Comparison of ENCODE assay signal across 26 cellular contexts in the genomic region with DNA sequence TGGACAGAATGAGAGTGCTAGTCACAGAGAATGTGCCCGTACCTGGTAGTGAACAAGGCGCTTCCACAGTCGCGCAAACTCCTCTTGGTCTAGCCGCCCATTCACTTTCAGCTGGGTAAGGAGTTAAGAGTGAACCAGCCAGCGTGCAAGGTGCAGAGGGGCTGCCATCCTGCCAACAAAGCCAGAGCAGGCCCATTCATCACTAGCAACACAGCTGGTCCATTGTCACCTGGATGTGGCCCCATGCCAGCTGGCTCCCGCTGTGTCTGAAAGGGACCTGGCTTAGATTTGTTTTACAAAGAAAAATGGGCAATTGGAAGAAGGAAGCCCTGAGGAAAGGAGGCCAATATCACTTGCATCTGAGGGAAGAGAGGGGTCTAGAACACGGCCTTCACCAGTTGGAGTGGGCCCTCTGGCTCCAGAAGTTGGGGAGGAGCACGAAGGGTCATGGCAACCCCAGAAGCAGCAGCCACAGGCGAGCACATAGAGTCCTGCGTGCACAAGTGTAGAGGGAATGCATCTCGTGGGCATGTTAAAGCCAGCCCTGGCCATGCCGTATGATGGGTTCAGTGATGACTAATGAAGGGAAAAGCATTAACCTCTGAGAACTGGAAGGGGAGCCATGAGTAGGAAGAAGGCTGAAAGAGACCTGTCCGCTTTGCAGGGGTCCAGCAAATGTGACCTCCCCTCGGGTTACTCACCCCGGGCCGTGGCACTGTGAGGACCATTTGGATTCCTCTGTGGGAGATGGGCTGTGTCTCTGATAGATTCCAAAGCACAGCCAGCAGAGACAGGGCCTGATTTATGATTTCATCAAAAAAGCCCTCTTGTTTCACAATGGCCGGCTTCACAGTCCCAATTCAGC.
DNase-seq lines count a peak whose midpoint lies in the region; ATAC-seq and TF ChIP-seq lines count a peak whose summit lies in the region.
"Had no signal": no experiment of that assay in that cellular context is flagged by ENCODE, and none has a peak within 500 bp of the region (broad histone marks: within the 10 kb centered on the region; RNA-seq: fewer than 3 reads in every experiment).

No MANE protein-coding gene starts in this region.

- H4K20me1 ChIP-seq in IMR-90 (ENCODE audit: insufficient read depth, low read length) (no peaks in the 10 kb centered on the region), GM23248 (ENCODE audit: insufficient read depth) (no peaks in the 10 kb centered on the region)

- no peak for TF ChIP-seq POLR2A in IMR-90 (IDR thresholded peaks at IDR 0.05; ENCODE audit: low read depth, low read length)

- H3K36me3 ChIP-seq in IMR-90 (ENCODE audit: control insufficient read depth, insufficient read depth, low read length) (no peaks in the 10 kb centered on the region), GM23248 (ENCODE audit: low read depth) (no peaks in the 10 kb centered on the region)
- H3K36me3 ChIP-seq: lower lobe of right lung, neutrophil, tibial nerve had no signal

- H3K4me2 ChIP-seq in IMR-90 (ENCODE audit: low read depth, low read length) (no peak overlapping the region), GM23248 (ENCODE audit: unreplicated experiment) (no peak overlapping the region)

- no peak overlapping the region for H4K91ac ChIP-seq in IMR-90 (ENCODE audit: insufficient read depth, low read depth, low read length)

- no peaks in the 10 kb centered on the region for H3F3A ChIP-seq in GM23248 (ENCODE audit: insufficient read depth)

- H3K4me1 ChIP-seq in IMR-90 (ENCODE audit: control insufficient read depth, insufficient read depth, low read length), result no peaks in the 10 kb centered on the region
- no peaks in the 10 kb centered on the region for H3K4me1 ChIP-seq in foreskin keratinocyte
- H3K4me1 ChIP-seq in GM23248 (ENCODE audit: insufficient read depth), result no peaks in the 10 kb centered on the region
- H3K4me1 ChIP-seq: lower lobe of right lung, tibial nerve had no signal

- H3K27me3 ChIP-seq in IMR-90 (ENCODE audit: control insufficient read depth, insufficient read depth, low read length) (peaks cover 31% of the 10 kb centered on the region), foreskin keratinocyte (peaks cover 16% of the 10 kb centered on the region), GM23248 (replicated peaks; ENCODE audit: insufficient read depth) (peaks cover 15% of the 10 kb centered on the region)
- H3K27me3 ChIP-seq: tibial nerve had no signal

- no peak overlapping the region for H3K18ac ChIP-seq in IMR-90 (ENCODE audit: low read depth, low read length)

- no peaks in the 10 kb centered on the region for H3K9me2 ChIP-seq in GM23248 (ENCODE audit: insufficient read depth)

- H2AFZ ChIP-seq in IMR-90 (replicated peaks; ENCODE audit: low read length, poor library complexity) (no peak overlapping the region), GM23248 (no peak overlapping the region)

- H2AK5ac ChIP-seq in IMR-90 (ENCODE audit: low read depth, low read length), result no peak overlapping the region

- no peak overlapping the region for H2BK20ac ChIP-seq in IMR-90 (ENCODE audit: low read depth, low read length)

- H2BK5ac ChIP-seq in IMR-90 (ENCODE audit: low read depth, low read length, poor library complexity, severe bottlenecking), result no peak overlapping the region

- no peak overlapping the region for H2BK120ac ChIP-seq in IMR-90 (ENCODE audit: low read depth, low read length)

- no peak overlapping the region for H2BK15ac ChIP-seq in IMR-90 (ENCODE audit: low read depth, low read length)

- no peak for TF ChIP-seq RAD21 in IMR-90 (IDR thresholded peaks at IDR 0.05; ENCODE audit: low read length)

- peak; percentile 76 for DNase-seq in DMS153 (lab: John Stamatoyannopoulos, UW)
- no peak for DNase-seq in IMR-90
- peak; percentile 97 for DNase-seq in NCI-H345 (lab: John Stamatoyannopoulos, UW)
- peak; percentile 14 to 56 for DNase-seq in foreskin keratinocyte
- DNase-seq in Ammon's horn (ENCODE audit: low spot score), result no peak
- DNase-seq in activated T-cell treated with anti-CD3 and anti-CD28 coated beads, Interleukin-2, amount 50 U/mL, for 48 hours, result no peak
- no peak for DNase-seq in GM23248
- DNase-seq: activated B cell treated with CpG ODN at 0.5 μM for 24 hours; activated CD4-positive, alpha-beta memory T cell treated with anti-CD3 and anti-CD28 coated beads for 36 hours; activated naive CD4-positive, alpha-beta T cell treated with anti-CD3 and anti-CD28 coated beads, Interleukin-2, amount 10 ng/mL, durations not matched to agents 7 days and 5 days; activated T-cell treated with anti-CD3 and anti-CD28 coated beads for 4 hours; anterior cingulate cortex; CD4-positive, alpha-beta memory T cell; central memory CD4-positive, alpha-beta T cell; hypothalamus; islet precursor cell; lower lobe of right lung; NCI-H1930; small intestine; stimulated activated CD4-positive, alpha-beta T cell treated with anti-CD3 and anti-CD28 coated beads, Interleukin-2, amount 100 ng/mL, for 48 hours; stimulated activated naive CD8-positive, alpha-beta T cell treated with anti-CD3 and anti-CD28 coated beads, Interleukin-15, amount 100 ng/mL, for 72 hours; T-helper 9 cell had no signal

- dilution Hi-C loops in IMR-90 (cut with HindIII; ENCODE audit: low sequenced_read_pairs, unreplicated experiment), result no loop called here

- H3K23ac ChIP-seq in IMR-90 (ENCODE audit: low read depth, low read length), result no peak overlapping the region

- no peak for ATAC-seq in IMR-90 (ENCODE audit: low read depth)
- ATAC-seq in foreskin keratinocyte, result peak; percentile 61
- ATAC-seq: HCT116; lower lobe of right lung; stimulated activated naive CD8-positive, alpha-beta T cell treated with anti-CD3 and anti-CD28 coated beads, Interleukin-15, amount 100 ng/mL, for 72 hours had no signal

- no peak overlapping the region for H3K27ac ChIP-seq in IMR-90 (ENCODE audit: insufficient read depth, low read length)
- no peak overlapping the region for H3K27ac ChIP-seq in foreskin keratinocyte
- no peak overlapping the region for H3K27ac ChIP-seq in GM23248
- H3K27ac ChIP-seq: dorsolateral prefrontal cortex, lower lobe of right lung, neutrophil, tibial nerve had no signal

- no peaks in the 10 kb centered on the region for H3K9me1 ChIP-seq in IMR-90 (ENCODE audit: insufficient read depth, low read length)

- in situ Hi-C loops in IMR-90 (cut with MboI; ENCODE audit: low sequenced_read_pairs), result no loop called here
- in situ Hi-C loops in GM23248 (cut with MboI), result no loop called here

- CTCF ChIA-PET in IMR-90 (lab: Yijun Ruan, JAX), result no interaction called here

- no peaks in the 10 kb centered on the region for H3K79me2 ChIP-seq in GM23248 (ENCODE audit: insufficient read depth)

- H3K79me1 ChIP-seq in IMR-90 (ENCODE audit: low read depth in 1 of 2, low read length in 2 of 2), result no peaks in the 10 kb centered on the region

- intact Hi-C loops in IMR-90 (cut with micrococcal nuclease), result loop anchor here (5.0 kb wide), 1 partner anchor 136 kb away; no protein-coding TSS in a partner anchor

- peak overlapping the region; percentile 28 for H2AK9ac ChIP-seq in IMR-90 (replicated peaks; ENCODE audit: low read depth, low read length, poor library complexity)

- H3K56ac ChIP-seq in IMR-90 (ENCODE audit: extremely low read depth, insufficient read depth, low read length), result no peak overlapping the region

- POLR2A ChIA-PET in IMR-90 (lab: Charles Lee; ENCODE audit: unreplicated experiment), result no interaction called here

- H3K9ac ChIP-seq in IMR-90 (ENCODE audit: low read depth, low read length) (no peak overlapping the region), GM23248 (no peak overlapping the region)

- H3K14ac ChIP-seq in IMR-90 (replicated peaks; ENCODE audit: low read depth, low read length), result no peak overlapping the region

- WGBS in IMR-90 (ENCODE audit: extremely low coverage in 2 of 2, insufficient read length in 1 of 2), 2 experiments, result 54% methylated on average over 3 of the region's 18 CpGs; no CpG with 5 or more reads in 1 of the 2 experiments
- WGBS in GM23248 (ENCODE audit: low coverage in 1 of 2, low lambda C conversion rate in 2 of 2, missing lambda C conversion rate in 2 of 2), 2 experiments, result 65 to 71% methylated on average over 18 of the region's 18 CpGs

- no peak overlapping the region for H3K4ac ChIP-seq in IMR-90 (ENCODE audit: low read depth, low read length)

- no peak overlapping the region for H4K5ac ChIP-seq in IMR-90 (ENCODE audit: low read depth, low read length)

- BruUV-seq in IMR-90 (replicated peaks; lab: Mats Ljungman, UMichigan), result no TSS peak

- H3K4me3 ChIP-seq in IMR-90 (ENCODE audit: insufficient read depth, low read depth, low read length) (no peak overlapping the region), GM23248 (no peak overlapping the region)
- H3K4me3 ChIP-seq: dorsolateral prefrontal cortex, lower lobe of right lung, tibial nerve had no signal

- H3K9me3 ChIP-seq in IMR-90 (ENCODE audit: control insufficient read depth, insufficient read depth, low read length) (no peaks in the 10 kb centered on the region), GM23248 (ENCODE audit: low read depth) (no peaks in the 10 kb centered on the region)
- H3K9me3 ChIP-seq: lower lobe of right lung, neutrophil, tibial nerve had no signal

- no peak overlapping the region for H4K8ac ChIP-seq in IMR-90 (ENCODE audit: low read depth in 2 of 2, low read length in 2 of 2)

- TF ChIP-seq CTCF in IMR-90 (conservative IDR thresholded peaks at IDR 0.05; ENCODE audit: low read depth, low read length), result no peak
- TF ChIP-seq CTCF in foreskin keratinocyte (conservative IDR thresholded peaks at IDR 0.05), result no peak

TF ChIP-seq in IMR-90, 13 proteins besides CTCF, POLR2A, EP300 and RAD21 (continues in another document):
- TF ChIP-seq MAZ (IDR thresholded peaks at IDR 0.05; ENCODE audit: borderline replicate concordance, low read depth, low read length) (no peak), RCOR1 (IDR thresholded peaks at IDR 0.05; ENCODE audit: insufficient replicate concordance, low read length) (no peak), RFX5 (IDR thresholded peaks at IDR 0.05; ENCODE audit: low read depth, low read length) (no peak), BHLHE40 (IDR thresholded peaks at IDR 0.05; ENCODE audit: low read depth, low read length) (no peak), FOS (IDR thresholded peaks at IDR 0.05; ENCODE audit: low read depth, low read length) (no peak), SMC3 (IDR thresholded peaks at IDR 0.05; ENCODE audit: low read depth, low read length) (no peak), CHD1 (IDR thresholded peaks at IDR 0.05; ENCODE audit: low read depth, low read length) (no peak), NFE2L2 (IDR thresholded peaks at IDR 0.05; ENCODE audit: low read depth, low read length) (no peak)
- TF ChIP-seq, protein P1, sequence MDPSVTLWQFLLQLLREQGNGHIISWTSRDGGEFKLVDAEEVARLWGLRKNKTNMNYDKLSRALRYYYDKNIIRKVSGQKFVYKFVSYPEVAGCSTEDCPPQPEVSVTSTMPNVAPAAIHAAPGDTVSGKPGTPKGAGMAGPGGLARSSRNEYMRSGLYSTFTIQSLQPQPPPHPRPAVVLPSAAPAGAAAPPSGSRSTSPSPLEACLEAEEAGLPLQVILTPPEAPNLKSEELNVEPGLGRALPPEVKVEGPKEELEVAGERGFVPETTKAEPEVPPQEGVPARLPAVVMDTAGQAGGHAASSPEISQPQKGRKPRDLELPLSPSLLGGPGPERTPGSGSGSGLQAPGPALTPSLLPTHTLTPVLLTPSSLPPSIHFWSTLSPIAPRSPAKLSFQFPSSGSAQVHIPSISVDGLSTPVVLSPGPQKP (IDR thresholded peaks at IDR 0.05; ENCODE audit: borderline replicate concordance, low read depth, low read length), result no peak

Comparison
In these comparisons a context has a peak if more than half of its experiments do, and no peak if none do; other contexts are left out.
1. DNase-seq: peak in DMS153 (single experiment), NCI-H345 (single experiment) and foreskin keratinocyte (2 of 2); none in IMR-90 (single experiment), Ammon's horn (single experiment), activated T-cell treated with anti-CD3 and anti-CD28 coated beads, Interleukin-2, amount 50 U/mL, for 48 hours (0 of 2) and GM23248 (single experiment).